In genomic region chr1:197397899-197398298, GRCh38 we compare ENCODE assay signal across 9 cellular contexts.
"Had no signal": no experiment of that assay in that cellular context is flagged by ENCODE, and none has a peak within 500 bp of the region (broad histone marks: within the 10 kb centered on the region; RNA-seq: fewer than 3 reads in every experiment).

No MANE protein-coding gene starts in this region.

- DNase-seq: GM23248, GOT3, H9, HFFc6, Kasumi-1, KG1 had no signal

- H3K27ac Mint-ChIP-seq: H9, HFFc6, IgD-negative memory B cell had no signal

- H2AFZ ChIP-seq: GM23248 had no signal

- FAIRE-seq: H54 had no signal

- H3K27ac ChIP-seq: GM23248 had no signal

- H3K4me3 ChIP-seq: GM23248 had no signal

- H3K36me3 Mint-ChIP-seq: IgD-negative memory B cell had no signal

- H3K9me3 Mint-ChIP-seq: H9, HFFc6 had no signal

- ATAC-seq: HCT116 had no signal

- H3K4me1 Mint-ChIP-seq: IgD-negative memory B cell had no signal

- H3K4me3 Mint-ChIP-seq: H9, HFFc6, IgD-negative memory B cell had no signal

- H3K9ac ChIP-seq: GM23248 had no signal
